10 cellular contexts compared by ENCODE assay signal in the genomic region with DNA sequence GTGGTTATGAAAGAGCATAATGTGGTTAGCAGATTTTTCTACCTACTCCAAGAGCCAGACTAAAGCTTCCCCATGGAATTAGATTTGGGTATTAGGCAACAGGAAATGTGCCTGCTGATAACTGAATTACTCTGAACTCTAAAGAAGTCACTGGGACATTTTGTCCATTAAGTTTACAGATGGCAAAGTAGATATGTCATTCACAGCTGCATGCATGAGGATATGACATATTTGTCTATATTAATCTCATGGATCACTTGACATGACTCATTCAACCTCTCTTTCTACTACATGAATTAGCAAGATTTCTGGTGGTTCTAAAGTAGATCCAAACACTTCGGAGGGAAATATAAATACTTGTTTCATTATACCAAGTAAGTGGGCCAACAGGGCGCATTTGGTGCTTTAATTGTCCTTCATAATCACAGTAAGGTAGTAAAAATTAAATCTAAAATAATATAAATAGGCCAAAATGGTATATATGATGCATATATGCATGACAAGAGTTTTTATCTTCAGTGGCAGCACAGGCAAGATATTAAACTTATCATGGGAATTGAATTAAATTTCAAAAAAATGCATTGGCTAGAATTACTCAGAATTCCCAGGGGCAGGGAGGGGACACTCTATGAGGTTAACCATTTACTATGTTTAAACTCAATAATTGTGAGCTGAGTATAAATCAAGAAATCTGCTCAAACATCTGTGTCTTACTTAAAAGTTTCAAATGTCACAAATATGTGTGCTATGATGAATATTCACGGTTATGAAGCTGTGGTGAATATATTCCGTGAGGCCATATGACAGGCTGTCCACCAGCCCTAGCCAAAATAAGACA.
DNase-seq lines count a peak whose midpoint lies in the region; ATAC-seq, FAIRE-seq and TF ChIP-seq lines count a peak whose summit lies in the region.
"Had no signal": no experiment of that assay in that cellular context is flagged by ENCODE, and none has a peak within 500 bp of the region (broad histone marks: within the 10 kb centered on the region; RNA-seq: fewer than 3 reads in every experiment).

No MANE protein-coding gene starts in this region.

- in situ Hi-C loops in IMR-90 (cut with MboI; ENCODE audit: low sequenced_read_pairs) = no loop called here

- H3K4me1 Mint-ChIP-seq in astrocyte (ENCODE audit: low read depth, unreplicated experiment) (peaks cover 9% of the 10 kb centered on the region), endodermal cell (no peaks in the 10 kb centered on the region)
- H3K4me1 Mint-ChIP-seq: CD4-positive, CD25-positive, alpha-beta regulatory T cell had no signal

- H4K5ac ChIP-seq in IMR-90 (ENCODE audit: low read depth, low read length) = no peak overlapping the region

- H3K27me3 ChIP-seq in A673 (replicated peaks; ENCODE audit: insufficient read depth, low read depth, low read length, poor library complexity) = no peaks in the 10 kb centered on the region
- H3K27me3 ChIP-seq in IMR-90 (ENCODE audit: control insufficient read depth, insufficient read depth, low read length) = no peaks in the 10 kb centered on the region
- H3K27me3 ChIP-seq in astrocyte (ENCODE audit: insufficient read depth, low read length) = no peaks in the 10 kb centered on the region
- H3K27me3 ChIP-seq in endodermal cell (ENCODE audit: control insufficient read depth, insufficient read depth, low read length, poor library complexity, severe bottlenecking) = no peaks in the 10 kb centered on the region

- H3K56ac ChIP-seq in IMR-90 (ENCODE audit: extremely low read depth, insufficient read depth, low read length) = no peak overlapping the region

- no peak overlapping the region for H2BK15ac ChIP-seq in IMR-90 (ENCODE audit: low read depth, low read length)

- no peak overlapping the region for H3K4ac ChIP-seq in IMR-90 (ENCODE audit: low read depth, low read length)

- H3K9me3 ChIP-seq in A673 (ENCODE audit: low read depth, low read length, poor library complexity, severe bottlenecking) (peaks cover 6% of the 10 kb centered on the region), IMR-90 (ENCODE audit: control insufficient read depth, insufficient read depth, low read length) (no peaks in the 10 kb centered on the region), astrocyte (ENCODE audit: insufficient read depth, low read depth, low read length) (no peaks in the 10 kb centered on the region), endodermal cell (ENCODE audit: control insufficient read depth, low read length) (no peaks in the 10 kb centered on the region)

- H3K18ac ChIP-seq in IMR-90 (ENCODE audit: low read depth, low read length) = no peak overlapping the region

- H3K9ac ChIP-seq in IMR-90 (ENCODE audit: low read depth, low read length) (no peak overlapping the region), astrocyte (ENCODE audit: low read length) (no peak overlapping the region), endodermal cell (ENCODE audit: extremely low read depth, low read length, poor library complexity, severe bottlenecking) (no peak overlapping the region)
- H3K9ac ChIP-seq: KMS-11 had no signal

- H3K4me2 ChIP-seq in IMR-90 (ENCODE audit: low read depth, low read length) (no peak overlapping the region; the same call in 1 of the 2 replicates), astrocyte (ENCODE audit: low read length) (no peak overlapping the region)
- H3K4me2 ChIP-seq: KMS-11 had no signal

- peak; percentile 85 for FAIRE-seq in astrocyte (lab: Jason Lieb, UNC)
- peak; percentile 17 for FAIRE-seq in islet of Langerhans (lab: Jason Lieb, UNC)

- no peak overlapping the region for H3K4me3 ChIP-seq in A673 (ENCODE audit: low read depth, low read length, poor library complexity, severe bottlenecking)
- no peak overlapping the region for H3K4me3 ChIP-seq in IMR-90 (ENCODE audit: insufficient read depth, low read depth, low read length)
- no peak overlapping the region for H3K4me3 ChIP-seq in astrocyte (ENCODE audit: insufficient read depth, low read depth, low read length)
- H3K4me3 ChIP-seq in endodermal cell (ENCODE audit: low read length) = no peak overlapping the region

- H4K20me1 ChIP-seq in IMR-90 (ENCODE audit: insufficient read depth, low read length) (no peaks in the 10 kb centered on the region), astrocyte (ENCODE audit: insufficient read depth, low read length) (no peaks in the 10 kb centered on the region)

- no peak overlapping the region for H3K23ac ChIP-seq in IMR-90 (ENCODE audit: low read depth, low read length)

- intact Hi-C loops in A673 (cut with micrococcal nuclease; ENCODE audit: unreplicated experiment) (loop anchor here (5.0 kb wide), 1 partner anchor 1099 kb away; no protein-coding TSS in a partner anchor), IMR-90 (cut with micrococcal nuclease) (no loop called here)

- no peak overlapping the region for H2AFZ ChIP-seq in IMR-90 (replicated peaks; ENCODE audit: low read length, poor library complexity)
- H2AFZ ChIP-seq in astrocyte (ENCODE audit: low read depth, low read length) = no peak overlapping the region

- ATAC-seq in IMR-90 (ENCODE audit: low read depth) = peak; percentile 60
- no peak for ATAC-seq in GM18519 (IDR thresholded peaks at IDR 0.05; ENCODE audit: low FRiP score, unreplicated experiment)

- DNase-seq in A673 (ENCODE audit: low spot score) (peak; percentile 98), IMR-90 (peak; percentile 86), astrocyte (ENCODE audit: low read depth) (peak; percentile 95), GM20000 (ENCODE audit: low spot score) (no peak), endodermal cell (no peak), substantia nigra (lab: John Stamatoyannopoulos, UW) (no peak)
- DNase-seq: CD4-positive, CD25-positive, alpha-beta regulatory T cell had no signal

- dilution Hi-C loops in IMR-90 (cut with HindIII; ENCODE audit: low sequenced_read_pairs, unreplicated experiment) = no loop called here

- peak overlapping the region; percentile 60 for H3K27ac ChIP-seq in A673 (ENCODE audit: low read depth, low read length, poor library complexity, severe bottlenecking)
- H3K27ac ChIP-seq in IMR-90 (ENCODE audit: insufficient read depth, low read length) = no peak overlapping the region
- H3K27ac ChIP-seq in astrocyte (ENCODE audit: low read depth, low read length) = peak overlapping the region; percentile 46
- H3K27ac ChIP-seq in endodermal cell (ENCODE audit: low read depth, low read length) = no peak overlapping the region
- H3K27ac ChIP-seq in substantia nigra (ENCODE audit: low read depth, low read length, poor library complexity, severe bottlenecking) = no peak overlapping the region
- H3K27ac ChIP-seq: KMS-11 had no signal

- H4K8ac ChIP-seq in IMR-90 (ENCODE audit: low read depth in 2 of 2, low read length in 2 of 2) = no peak overlapping the region

- no peak overlapping the region for H2BK120ac ChIP-seq in IMR-90 (ENCODE audit: low read depth, low read length)

- no TSS peak for BruUV-seq in A673 (replicated peaks; lab: Mats Ljungman, UMichigan)
- BruUV-seq in IMR-90 (replicated peaks; lab: Mats Ljungman, UMichigan) = no TSS peak

- H2BK20ac ChIP-seq in IMR-90 (ENCODE audit: low read depth, low read length) = no peak overlapping the region

- no peaks in the 10 kb centered on the region for H3K79me2 ChIP-seq in astrocyte (ENCODE audit: insufficient read depth, low read length)

- no peak overlapping the region for H3K14ac ChIP-seq in IMR-90 (replicated peaks; ENCODE audit: low read depth, low read length)

- H2AK5ac ChIP-seq in IMR-90 (ENCODE audit: low read depth, low read length) = no peak overlapping the region

- no peak for TF ChIP-seq POLR2A in IMR-90 (IDR thresholded peaks at IDR 0.05; ENCODE audit: low read depth, low read length)

- H3K9me1 ChIP-seq in IMR-90 (ENCODE audit: insufficient read depth, low read length) = no peaks in the 10 kb centered on the region

- H2BK5ac ChIP-seq in IMR-90 (ENCODE audit: low read depth, low read length, poor library complexity, severe bottlenecking) = no peak overlapping the region

- no peaks in the 10 kb centered on the region for H3K27me3 Mint-ChIP-seq in astrocyte (ENCODE audit: low read depth, unreplicated experiment)
- H3K27me3 Mint-ChIP-seq in endodermal cell (ENCODE audit: insufficient read depth) = no peaks in the 10 kb centered on the region
- H3K27me3 Mint-ChIP-seq: CD4-positive, CD25-positive, alpha-beta regulatory T cell had no signal

- peaks cover 2% of the 10 kb centered on the region for H3K9me3 Mint-ChIP-seq in astrocyte (ENCODE audit: unreplicated experiment)
- H3K9me3 Mint-ChIP-seq in endodermal cell = no peaks in the 10 kb centered on the region
- H3K9me3 Mint-ChIP-seq: CD4-positive, CD25-positive, alpha-beta regulatory T cell had no signal

- no peak overlapping the region for H4K91ac ChIP-seq in IMR-90 (ENCODE audit: insufficient read depth, low read depth, low read length)

- H3K4me3 Mint-ChIP-seq in astrocyte (ENCODE audit: unreplicated experiment) (no peak overlapping the region), endodermal cell (no peak overlapping the region)
- H3K4me3 Mint-ChIP-seq: CD4-positive, CD25-positive, alpha-beta regulatory T cell had no signal

- POLR2A ChIA-PET in A673 (lab: Charles Lee; ENCODE audit: low non-redundant PET) (no interaction called here), IMR-90 (lab: Charles Lee; ENCODE audit: unreplicated experiment) (no interaction called here)

- no peak for TF ChIP-seq RAD21 in IMR-90 (IDR thresholded peaks at IDR 0.05; ENCODE audit: low read length)

- no peaks in the 10 kb centered on the region for H3K79me1 ChIP-seq in IMR-90 (ENCODE audit: low read depth in 1 of 2, low read length in 2 of 2)

- peak overlapping the region; percentile 3 for H3K27ac Mint-ChIP-seq in astrocyte (ENCODE audit: unreplicated experiment)
- no peak overlapping the region for H3K27ac Mint-ChIP-seq in endodermal cell
- H3K27ac Mint-ChIP-seq: CD4-positive, CD25-positive, alpha-beta regulatory T cell had no signal

- no peaks in the 10 kb centered on the region for H3K36me3 ChIP-seq in A673 (ENCODE audit: insufficient read depth, low read length, poor library complexity, severe bottlenecking)
- H3K36me3 ChIP-seq in IMR-90 (ENCODE audit: control insufficient read depth, insufficient read depth, low read length) = no peaks in the 10 kb centered on the region
- no peaks in the 10 kb centered on the region for H3K36me3 ChIP-seq in astrocyte (ENCODE audit: insufficient read depth, low read length)
- no peaks in the 10 kb centered on the region for H3K36me3 ChIP-seq in endodermal cell (ENCODE audit: control insufficient read depth, insufficient read depth, low read length)

- CTCF ChIA-PET in A673 (lab: Charles Lee) = interaction anchor here (0.6 kb wide), 1 partner anchor 86 kb away, joined by 18 read pairs; no protein-coding TSS in a partner anchor
- CTCF ChIA-PET in IMR-90 (lab: Yijun Ruan, JAX) = interaction anchor here (0.6 to 0.9 kb wide), 2 partner anchors 9 to 1141 kb away, joined by 3 read pairs; no protein-coding TSS in a partner anchor

- H3K4me1 ChIP-seq in A673 (ENCODE audit: insufficient read depth, low read length, poor library complexity, severe bottlenecking) (peaks cover 25% of the 10 kb centered on the region), IMR-90 (ENCODE audit: control insufficient read depth, insufficient read depth, low read length) (no peaks in the 10 kb centered on the region), astrocyte (ENCODE audit: insufficient read depth, low read length) (no peaks in the 10 kb centered on the region), endodermal cell (ENCODE audit: control insufficient read depth, insufficient read depth, low read length) (no peaks in the 10 kb centered on the region)

- TF ChIP-seq CTCF in A673 (conservative IDR thresholded peaks at IDR 0.05; ENCODE audit: low read depth, low read length) (no peak), IMR-90 (conservative IDR thresholded peaks at IDR 0.05; ENCODE audit: low read depth, low read length) (no peak), astrocyte (IDR thresholded peaks at IDR 0.05; ENCODE audit: insufficient read depth, low read depth, low read length) (no peak), GM20000 (IDR thresholded peaks at IDR 0.05; ENCODE audit: extremely low read depth, missing control alignments) (no peak), endodermal cell (conservative IDR thresholded peaks at IDR 0.05) (no peak)

- H2AK9ac ChIP-seq in IMR-90 (replicated peaks; ENCODE audit: low read depth, low read length, poor library complexity) = no peak overlapping the region

- H3K36me3 Mint-ChIP-seq in astrocyte (ENCODE audit: low read depth, unreplicated experiment) (no peaks in the 10 kb centered on the region), endodermal cell (ENCODE audit: low read depth) (no peaks in the 10 kb centered on the region)
- H3K36me3 Mint-ChIP-seq: CD4-positive, CD25-positive, alpha-beta regulatory T cell had no signal

- WGBS in IMR-90 (ENCODE audit: extremely low coverage in 2 of 2, insufficient read length in 1 of 2), 2 experiments = no CpG with 5 or more reads among the region's 4 CpGs
- 100% methylated on average over 1 to 3 of the region's 4 CpGs for WGBS in endodermal cell (ENCODE audit: insufficient coverage in 1 of 2, insufficient read length in 1 of 2), 2 experiments

Comparison
In these comparisons a context has a peak if more than half of its experiments do, and no peak if none do; other contexts are left out.
1. DNase-seq: peak in A673 (single experiment), IMR-90 (single experiment) and astrocyte (single experiment); none in GM20000 (single experiment), endodermal cell (single experiment) and substantia nigra (0 of 49).
2. H3K27ac ChIP-seq: peak in A673 (single experiment) and astrocyte (single experiment); none in IMR-90 (single experiment), endodermal cell (single experiment) and substantia nigra (single experiment).